16 cellular contexts compared by ENCODE assay signal in the genomic region with DNA sequence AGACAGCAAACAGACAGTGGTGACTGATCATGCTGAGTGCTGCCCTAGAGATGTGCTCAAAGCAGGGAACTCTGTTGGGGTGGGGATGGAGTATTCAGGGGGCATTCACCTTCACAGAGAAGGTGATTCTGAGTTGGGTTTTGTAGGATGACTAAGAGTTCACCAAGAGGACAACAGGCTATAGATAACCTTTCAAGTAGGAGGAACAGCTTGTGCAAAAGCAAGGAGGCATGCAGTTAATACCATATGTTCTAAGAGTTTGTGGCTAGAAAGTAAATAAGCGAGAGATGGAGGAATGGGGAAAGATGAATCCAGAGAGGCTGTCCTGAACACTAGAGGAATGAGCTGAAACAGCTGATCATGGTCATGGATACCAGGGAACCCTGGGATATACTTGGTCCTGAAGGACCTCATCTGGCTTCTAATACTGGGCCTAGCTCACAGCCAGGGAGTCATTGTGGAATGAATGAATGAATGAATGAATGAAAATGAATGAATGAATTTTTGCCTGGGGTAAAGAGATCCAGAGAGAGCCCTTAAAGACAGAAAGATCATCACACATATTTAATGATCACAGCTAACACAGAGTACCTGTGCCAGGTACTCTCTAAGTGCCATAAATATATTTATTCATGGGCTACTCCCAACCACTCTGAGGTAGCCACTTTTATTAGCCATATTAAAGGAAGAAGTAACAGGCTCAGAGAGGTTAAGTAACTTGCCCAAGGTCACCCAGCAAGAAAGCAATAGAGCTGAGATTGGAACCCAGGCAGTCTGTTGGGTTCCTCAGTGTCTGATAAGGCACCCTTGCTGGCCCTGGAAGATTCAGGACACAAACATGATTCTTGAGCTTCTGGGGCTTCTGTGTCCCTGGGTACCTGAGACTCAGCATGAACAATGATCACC. TPM values are rescaled to one million over a fixed set of nuclear protein-coding genes. Genes with fewer than 3 reads are reported as not detected.
A peak's percentile ranks its signal among the peaks of the same experiment; 100 is the strongest.
DNase-seq lines count a peak whose midpoint lies in the region; ATAC-seq, FAIRE-seq and TF ChIP-seq lines count a peak whose summit lies in the region.
"Had no signal": no experiment of that assay in that cellular context is flagged by ENCODE, and none has a peak within 500 bp of the region (broad histone marks: within the 10 kb centered on the region; RNA-seq: fewer than 3 reads in every experiment).

No MANE protein-coding gene starts in this region.

- H3K27me3 Mint-ChIP-seq in mesothelial cell of epicardium (ENCODE audit: low read depth), result no peaks in the 10 kb centered on the region
- H3K27me3 Mint-ChIP-seq: activated naive CD4-positive, alpha-beta T cell treated with anti-CD3 and anti-CD28 coated beads, Interleukin-2, amount 50 U/mL, for 24 hours had no signal

- H4K91ac ChIP-seq in H1 (replicated peaks; ENCODE audit: insufficient read length, low read length), result no peak overlapping the region

- WGBS in H1 (ENCODE audit: extremely low coverage in 1 of 2, insufficient coverage in 1 of 2, insufficient read length in 1 of 2, insufficient replicate concordance in 2 of 2, low coverage in 1 of 2, low lambda C conversion rate in 2 of 2, missing lambda C conversion rate in 1 of 2), 2 experiments, result 78% methylated on average over 1 of the region's 1 CpG; no CpG with 5 or more reads in 1 of the 2 experiments

- H2BK20ac ChIP-seq in H1 (ENCODE audit: low read length), result 0 out of 2 replicates have a peak overlapping the region, but pooled peaks have one; percentile 48

- H3K9me2 ChIP-seq in PC-9 (ENCODE audit: insufficient read depth), result no peaks in the 10 kb centered on the region

- H2BK5ac ChIP-seq in H1 (ENCODE audit: low read depth, low read length), result no peak overlapping the region

- no peaks in the 10 kb centered on the region for H3K9me3 Mint-ChIP-seq in mesothelial cell of epicardium
- H3K9me3 Mint-ChIP-seq: activated CD4-positive, alpha-beta T cell treated with anti-CD3 and anti-CD28 coated beads, Interleukin-2, amount 10 ng/mL, durations not matched to agents 7 days and 5 days; activated naive CD4-positive, alpha-beta T cell treated with anti-CD3 and anti-CD28 coated beads, Interleukin-2, amount 50 U/mL, for 24 hours; central memory CD8-positive, alpha-beta T cell had no signal

- peaks cover 76% of the 10 kb centered on the region for H3K4me1 Mint-ChIP-seq in mesothelial cell of epicardium
- H3K4me1 Mint-ChIP-seq: central memory CD8-positive, alpha-beta T cell had no signal

- ATAC-seq in HG03025 (IDR thresholded peaks at IDR 0.05; ENCODE audit: low FRiP score, unreplicated experiment), result no peak
- ATAC-seq in HG02870 (IDR thresholded peaks at IDR 0.05; ENCODE audit: unreplicated experiment), result no peak

- no peak for TF ChIP-seq EP300 in H1 (IDR thresholded peaks at IDR 0.05; ENCODE audit: borderline replicate concordance in 1 of 2, low read depth in 2 of 2, low read length in 2 of 2)

- no peak overlapping the region for H3K9ac ChIP-seq in H1 (replicated peaks in 1 of 4; ENCODE audit: extremely low read depth in 1 of 4, low read depth in 3 of 4, low read length in 3 of 4)

- no peak overlapping the region for H2BK12ac ChIP-seq in H1 (ENCODE audit: low read depth, low read length)

- no peaks in the 10 kb centered on the region for H3K36me3 ChIP-seq in PC-9 (ENCODE audit: low read depth)
- no peaks in the 10 kb centered on the region; a peak in 1 of 8 replicates for H3K36me3 ChIP-seq in H1 (ENCODE audit: control insufficient read depth in 2 of 4, insufficient read depth in 4 of 4, low read length in 3 of 4)

- no peak overlapping the region for H3K18ac ChIP-seq in H1 (ENCODE audit: extremely low read depth, low read length)

- no peak overlapping the region for H2BK15ac ChIP-seq in H1 (ENCODE audit: low read length)

- TF ChIP-seq RAD21 in H1 (IDR thresholded peaks at IDR 0.05 in 1 of 2, conservative IDR thresholded peaks at IDR 0.05 in 1 of 2; ENCODE audit: low read depth in 2 of 2, low read length in 2 of 2), result no peak

- intact Hi-C loops in PC-9 (cut with micrococcal nuclease; ENCODE audit: unreplicated experiment), result no loop called here

- DNase-seq in AG10803 (ENCODE audit: low read depth) (peak; percentile 57), PC-9 (peak in 1 of 2 experiments; percentile 62), H1 (ENCODE audit: low read depth in 1 of 2, low spot score in 2 of 2) (no peak), mesothelial cell of epicardium (ENCODE audit: low spot score in 2 of 2, unreplicated experiment in 2 of 2) (no peak), activated gamma-delta T cell (lab: John Stamatoyannopoulos, UW) (no peak), GDM1 (lab: John Stamatoyannopoulos, UW) (no peak)
- DNase-seq: activated CD4-positive, alpha-beta T cell treated with anti-CD3 and anti-CD28 coated beads, Interleukin-2, amount 10 ng/mL, durations not matched to agents 7 days and 5 days; islet precursor cell; midbrain had no signal

- TF ChIP-seq CTCF in AG10803 (conservative IDR thresholded peaks at IDR 0.05; ENCODE audit: low read length), result no peak
- no peak for TF ChIP-seq CTCF in PC-9 (conservative IDR thresholded peaks at IDR 0.05)
- TF ChIP-seq CTCF in H1 (IDR thresholded peaks at IDR 0.05; ENCODE audit: control extremely low read depth in 1 of 3, insufficient read depth in 1 of 3, low read depth in 1 of 3, low read length in 3 of 3), result no peak
- TF ChIP-seq CTCF in mesothelial cell of epicardium (IDR thresholded peaks at IDR 0.05; ENCODE audit: unreplicated experiment), result no peak

- H3K4me1 ChIP-seq in PC-9 (replicated peaks; ENCODE audit: insufficient read depth) (peaks cover 43% of the 10 kb centered on the region), H1 (replicated peaks in 1 of 4; ENCODE audit: control insufficient read depth in 3 of 4, insufficient read depth in 4 of 4, low read length in 3 of 4) (peaks cover 0 to 2% (median 0%) of the 10 kb centered on the region in 4 experiments; a peak in 1 of 7 replicates)

- no peak overlapping the region for H3K56ac ChIP-seq in H1 (replicated peaks; ENCODE audit: insufficient read length, low read depth, low read length)

- H3K27ac Mint-ChIP-seq in mesothelial cell of epicardium, result peak overlapping the region; percentile 36
- H3K27ac Mint-ChIP-seq: activated CD4-positive, alpha-beta T cell treated with anti-CD3 and anti-CD28 coated beads, Interleukin-2, amount 10 ng/mL, durations not matched to agents 7 days and 5 days; activated naive CD4-positive, alpha-beta T cell treated with anti-CD3 and anti-CD28 coated beads, Interleukin-2, amount 50 U/mL, for 24 hours had no signal

- no peak overlapping the region for H3K23ac ChIP-seq in H1 (ENCODE audit: insufficient read length)

- no TSS peak for BruUV-seq in PC-9 (replicated peaks; lab: Mats Ljungman, UMichigan)

- peaks cover 3% of the 10 kb centered on the region; the same call in 1 of the 2 replicates for H3K79me1 ChIP-seq in H1 (ENCODE audit: low read depth, low read length)

- H4K5ac ChIP-seq in H1 (ENCODE audit: insufficient read length, low read depth, low read length), result no peak overlapping the region

- H2AFZ ChIP-seq in PC-9 (no peak overlapping the region), H1 (ENCODE audit: low read length) (no peak overlapping the region)

- no peak overlapping the region for H2AK5ac ChIP-seq in H1 (ENCODE audit: low read depth, low read length)

- no peak overlapping the region for H3K27ac ChIP-seq in PC-9
- no peak overlapping the region for H3K27ac ChIP-seq in H1 (ENCODE audit: low read depth, low read length)
- H3K27ac ChIP-seq: HL-60, SK-N-MC had no signal

- H3K9me3 ChIP-seq in PC-9 (ENCODE audit: insufficient read depth, low read depth) (no peaks in the 10 kb centered on the region), H1 (ENCODE audit: insufficient read depth in 2 of 2, low read depth in 1 of 2, low read length in 1 of 2) (no peaks in the 10 kb centered on the region)

- H3K79me2 ChIP-seq in PC-9 (ENCODE audit: low read depth) (no peaks in the 10 kb centered on the region), H1 (ENCODE audit: control insufficient read depth in 1 of 2, insufficient read depth in 2 of 2, low read length in 2 of 2) (no peaks in the 10 kb centered on the region)

- H3K4me2 ChIP-seq in PC-9, result peak overlapping the region; percentile 4; the same call in 1 of the 2 replicates
- H3K4me2 ChIP-seq in H1 (ENCODE audit: insufficient read depth in 1 of 2, low read depth in 2 of 2, low read length in 2 of 2), result no peak overlapping the region

- H2BK120ac ChIP-seq in H1 (replicated peaks; ENCODE audit: low read depth, low read length), result no peak overlapping the region

- no peak overlapping the region for H3K14ac ChIP-seq in H1 (ENCODE audit: insufficient read length)

- POLR2A ChIA-PET in PC-9 (lab: Charles Lee; ENCODE audit: unreplicated experiment) (interaction anchor here (0.8 kb wide), 1 partner anchor 35 kb away, joined by 5 read pairs; no protein-coding TSS in a partner anchor), H1 (lab: Charles Lee; ENCODE audit: partially characterized antibody) (interaction anchor here (1.5 to 1.9 kb wide), 2 partner anchors 19 to 23 kb away, joined by 3 to 4 read pairs; no protein-coding TSS in a partner anchor)

- H3K27me3 ChIP-seq in PC-9 (ENCODE audit: insufficient read depth, low read depth), result no peaks in the 10 kb centered on the region
- no peaks in the 10 kb centered on the region for H3K27me3 ChIP-seq in H1 (replicated peaks in 1 of 4; ENCODE audit: control insufficient read depth in 3 of 4, extremely low read depth in 1 of 4, insufficient read depth in 3 of 4, low read length in 3 of 4)

- H4K8ac ChIP-seq in H1 (ENCODE audit: extremely low read depth, insufficient read depth, low read length), result no peak overlapping the region

- TF ChIP-seq POLR2A in H1 (IDR thresholded peaks at IDR 0.05; ENCODE audit: control extremely low read depth in 1 of 2, low read depth in 2 of 2, low read length in 2 of 2), result no peak

- peaks cover 1% of the 10 kb centered on the region; the same call in 1 of the 2 replicates for H3K23me2 ChIP-seq in H1 (ENCODE audit: low read depth, low read length)

- FAIRE-seq in H1 (lab: Jason Lieb, UNC), result no peak
- FAIRE-seq: GM12891 had no signal

- no peak overlapping the region for H3K4me3 ChIP-seq in AG10803 (ENCODE audit: low read length)
- no peak overlapping the region for H3K4me3 ChIP-seq in PC-9
- H3K4me3 ChIP-seq in H1 (ENCODE audit: extremely low read depth in 1 of 4, insufficient read depth in 2 of 4, low read depth in 3 of 4, low read length in 4 of 4), result no peak overlapping the region
- H3K4me3 ChIP-seq: SK-N-MC had no signal

- H3K4ac ChIP-seq in H1 (replicated peaks; ENCODE audit: insufficient read length, low read depth, low read length), result no peak overlapping the region

- H3K36me3 Mint-ChIP-seq in mesothelial cell of epicardium, result peaks cover 29% of the 10 kb centered on the region
- H3K36me3 Mint-ChIP-seq: activated naive CD4-positive, alpha-beta T cell treated with anti-CD3 and anti-CD28 coated beads, Interleukin-2, amount 50 U/mL, for 24 hours had no signal

- H4K20me1 ChIP-seq in PC-9 (ENCODE audit: insufficient read depth) (no peaks in the 10 kb centered on the region), H1 (replicated peaks in 1 of 2; ENCODE audit: control insufficient read depth in 1 of 2, insufficient read depth in 2 of 2, low read length in 2 of 2) (peaks cover 0 to 4% of the 10 kb centered on the region in 2 experiments)

- no peak overlapping the region for H3K4me3 Mint-ChIP-seq in mesothelial cell of epicardium
- H3K4me3 Mint-ChIP-seq: activated CD4-positive, alpha-beta T cell treated with anti-CD3 and anti-CD28 coated beads, Interleukin-2, amount 10 ng/mL, durations not matched to agents 7 days and 5 days; activated naive CD4-positive, alpha-beta T cell treated with anti-CD3 and anti-CD28 coated beads, Interleukin-2, amount 50 U/mL, for 24 hours; central memory CD8-positive, alpha-beta T cell had no signal

- H3F3A ChIP-seq in PC-9 (ENCODE audit: insufficient read depth, low read depth), result peaks cover 18% of the 10 kb centered on the region; the same call in 1 of the 2 replicates

- CTCF ChIA-PET in PC-9 (lab: Charles Lee), result no interaction called here
- CTCF ChIA-PET in H1 (lab: Charles Lee; ENCODE audit: partially characterized antibody), result interaction anchor here (0.5 to 10.6 kb wide), 7 partner anchors 10 to 127 kb away, joined by 3 to 105 read pairs (median 4); no protein-coding TSS in a partner anchor

RNA-seq across cellular contexts. Expression of gene SMAD6, which starts 22.0 kb away (rescaled TPM):
- total RNA-seq in PC-9 (2021), result 7.1 and 10.6 TPM in 2 replicates
- total RNA-seq in H1 (2021; fragmentation: NEBNext Ultra II Directional; extraction: Animal tissue kit (Norgen Biotek cat#: 25700)), result 7.0 and 7.6 TPM in 2 replicates
- polyA plus RNA-seq in H1 (2011; rRNA removed), result 1.8 and 3.4 TPM in 2 replicates
- 2.6 TPM for polyA plus RNA-seq in H1 (2011; cell fraction: cytosol; rRNA removed)
- 11.4 TPM for polyA plus RNA-seq in H1 (2011; cell fraction: nucleus; rRNA removed)
- polyA plus RNA-seq in H1 (2012, experiment 1 of 2), result 2.9 to 3.9 TPM (median 3.1 TPM) in 4 replicates
- 2.1 TPM for polyA plus RNA-seq in H1 (2012, experiment 2 of 2)
- polyA plus RNA-seq in H1 (2013, experiment 1 of 2), result 1.9 TPM
- 2.1 TPM for polyA plus RNA-seq in H1 (2013, experiment 2 of 2)
- polyA minus RNA-seq in H1 (2011; rRNA and poly(A)+ RNA removed), result 3.9 and 6.1 TPM in 2 replicates
- 6.3 TPM for polyA minus RNA-seq in H1 (2011; cell fraction: cytosol; rRNA and poly(A)+ RNA removed)
- polyA minus RNA-seq in H1 (2011; cell fraction: nucleus; rRNA and poly(A)+ RNA removed), result 12.2 TPM
- total RNA-seq in mesothelial cell of epicardium, result 164 to 176 TPM (median 176 TPM) in 3 replicates

Comparison
In these comparisons a context has a peak if more than half of its experiments do, and no peak if none do; other contexts are left out.
1. RNA of gene SMAD6, which starts 22.0 kb away (total RNA-seq): 164 to 176 TPM in mesothelial cell of epicardium; 7.1 to 10.6 TPM in PC-9 and 7.0 to 7.6 TPM in H1; every median in the first group is over 10 times any median in the second.